Comparison of ENCODE assay signal across 1 cellular context in genomic region chr11:102438311-102439062, GRCh38.
TF ChIP-seq lines count a peak whose summit lies in the region.

No MANE protein-coding gene starts in this region.

TF ChIP-seq in HepG2, 621 proteins besides CTCF, POLR2A, EP300 and RAD21 (continued from another document and continues in another):
- TF ChIP-seq ZNF580 (CRISPR knock-in tag; IDR thresholded peaks at IDR 0.05; ENCODE audit: borderline replicate concordance, low read depth) (peak; percentile 64; the same call in 1 of the 2 replicates), ZNF710 (CRISPR knock-in tag; IDR thresholded peaks at IDR 0.05; ENCODE audit: borderline replicate concordance) (0 out of 2 replicates have a peak, but pooled peaks have one; percentile 46), EEA1 (CRISPR knock-in tag; IDR thresholded peaks at IDR 0.05; ENCODE audit: borderline replicate concordance) (peak; percentile 22; the same call in 1 of the 2 replicates), ZFY (CRISPR knock-in tag; IDR thresholded peaks at IDR 0.05) (peak; percentile 79), BRCA1 (CRISPR knock-in tag; IDR thresholded peaks at IDR 0.05) (no peak), ZNF776 (CRISPR knock-in tag; IDR thresholded peaks at IDR 0.05) (0 out of 2 replicates have a peak, but pooled peaks have one; percentile 27), ZNF253 (CRISPR knock-in tag; IDR thresholded peaks at IDR 0.05; ENCODE audit: borderline replicate concordance) (no peak), AKNA (CRISPR knock-in tag; IDR thresholded peaks at IDR 0.05; ENCODE audit: borderline replicate concordance) (no peak), FOXP1 (IDR thresholded peaks at IDR 0.05) (no peak), FOXP1 (CRISPR knock-in tag; IDR thresholded peaks at IDR 0.05) (peak; percentile 60), IKZF5 (CRISPR knock-in tag; IDR thresholded peaks at IDR 0.05) (peak; percentile 55; the same call in 1 of the 2 replicates), KDM2A (CRISPR knock-in tag; IDR thresholded peaks at IDR 0.05; ENCODE audit: borderline replicate concordance, low read depth) (peak; percentile 61; the same call in 1 of the 2 replicates), GATAD2A (CRISPR knock-in tag; IDR thresholded peaks at IDR 0.05) (peak; percentile 83), MTA1 (CRISPR knock-in tag; IDR thresholded peaks at IDR 0.05; ENCODE audit: borderline replicate concordance) (peak; percentile 95; the same call in 1 of the 2 replicates), ATF7 (IDR thresholded peaks at IDR 0.05) (no peak), ATF7 (CRISPR knock-in tag; IDR thresholded peaks at IDR 0.05) (0 out of 2 replicates have a peak, but pooled peaks have one; percentile 21), GABPB1 (CRISPR knock-in tag; IDR thresholded peaks at IDR 0.05) (peak; percentile 49), MNT (IDR thresholded peaks at IDR 0.05) (no peak), ZBTB26 (CRISPR knock-in tag; IDR thresholded peaks at IDR 0.05; ENCODE audit: borderline replicate concordance) (peak; percentile 75; the same call in 1 of the 2 replicates), THYN1 (CRISPR knock-in tag; IDR thresholded peaks at IDR 0.05; ENCODE audit: borderline replicate concordance, low read depth) (no peak), ZBTB7B (CRISPR knock-in tag; IDR thresholded peaks at IDR 0.05) (peak; percentile 81; the same call in 1 of the 2 replicates), ZNF235 (CRISPR knock-in tag; IDR thresholded peaks at IDR 0.05; ENCODE audit: borderline replicate concordance) (no peak), ZFP37 (CRISPR knock-in tag; IDR thresholded peaks at IDR 0.05; ENCODE audit: borderline replicate concordance) (0 out of 2 replicates have a peak, but pooled peaks have one; percentile 31), ZNF142 (CRISPR knock-in tag; IDR thresholded peaks at IDR 0.05) (peak; percentile 28; the same call in 1 of the 2 replicates), PHF8 (CRISPR knock-in tag; IDR thresholded peaks at IDR 0.05) (peak; percentile 44; the same call in 1 of the 2 replicates), ZNF263 (CRISPR knock-in tag; IDR thresholded peaks at IDR 0.05) (no peak), MYC (CRISPR knock-in tag; IDR thresholded peaks at IDR 0.05; ENCODE audit: borderline replicate concordance) (peak; percentile 65; the same call in 1 of the 2 replicates), HES4 (CRISPR knock-in tag; IDR thresholded peaks at IDR 0.05; ENCODE audit: borderline replicate concordance) (peak; percentile 54; the same call in 1 of the 2 replicates), ZMYM4 (CRISPR knock-in tag; IDR thresholded peaks at IDR 0.05) (peak; percentile 89), ZNF609 (CRISPR knock-in tag; IDR thresholded peaks at IDR 0.05; ENCODE audit: borderline replicate concordance) (peak; percentile 22; the same call in 1 of the 2 replicates)
